1 cellular context compared by ENCODE assay signal in the genomic region with DNA sequence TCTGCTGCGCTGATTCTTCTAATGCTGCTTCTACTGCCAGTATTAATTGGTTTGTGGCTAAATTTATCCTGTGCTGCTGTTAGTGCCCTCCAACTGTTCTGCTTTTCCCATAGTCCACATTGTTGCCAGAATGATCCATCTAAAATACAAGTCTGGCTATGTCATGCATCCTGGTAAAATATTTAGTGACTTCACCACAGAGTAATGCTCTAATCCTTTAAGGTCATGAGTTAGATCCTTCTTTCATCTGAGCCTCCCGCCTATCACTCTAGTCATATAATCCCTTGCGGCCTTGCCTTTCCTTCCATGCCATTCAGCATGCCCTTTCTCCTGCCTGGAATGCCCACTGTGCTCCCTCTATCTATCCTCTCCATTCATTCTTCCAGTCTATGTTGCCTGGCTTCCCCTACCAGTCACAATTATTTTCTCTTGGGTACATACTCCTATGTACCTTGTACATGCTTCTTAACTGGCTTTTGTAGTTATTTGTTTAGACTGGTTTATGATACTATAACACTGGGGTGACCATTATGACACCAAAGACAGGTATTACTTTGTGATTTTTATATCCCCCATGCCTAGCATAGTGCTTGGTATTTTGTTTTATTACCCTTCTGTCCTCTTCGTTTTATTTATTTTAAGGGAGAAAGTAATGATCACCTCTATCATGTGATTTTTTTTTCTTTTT.
TF ChIP-seq lines count a peak whose summit lies in the region.

No MANE protein-coding gene starts in this region.

TF ChIP-seq in WTC11, 78 proteins besides CTCF, POLR2A, EP300 and RAD21 (continued from another document):
- TF ChIP-seq CDX4 (CRISPR knock-in tag; IDR thresholded peaks at IDR 0.05; ENCODE audit: borderline replicate concordance) (no peak), AFF4 (CRISPR knock-in tag; IDR thresholded peaks at IDR 0.05; ENCODE audit: borderline replicate concordance) (no peak)
TF ChIP-seq in WTC11: peak in this region for 0.
